In the genomic region with DNA sequence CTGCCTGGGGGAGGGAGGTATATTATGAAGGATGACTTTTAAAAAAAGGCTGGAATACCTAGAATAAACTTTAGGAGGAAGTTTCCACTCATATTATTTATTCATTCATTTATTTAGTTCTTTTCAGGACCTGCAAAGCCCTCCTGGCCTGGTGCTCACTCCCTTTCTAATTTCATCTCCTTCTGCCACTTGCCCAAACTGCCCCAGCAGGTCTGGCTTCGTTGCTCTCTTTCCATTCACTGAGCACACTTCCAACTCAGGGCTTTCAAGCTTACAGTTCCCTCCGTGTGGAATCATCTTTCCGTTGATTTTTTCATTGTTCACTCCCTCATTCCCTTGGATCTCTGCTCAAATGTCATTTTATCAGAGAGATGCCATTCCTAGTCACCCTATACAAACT, we compare ENCODE assay signal across 20 cellular contexts.
"Had no signal": no experiment of that assay in that cellular context is flagged by ENCODE, and none has a peak within 500 bp of the region (broad histone marks: within the 10 kb centered on the region; RNA-seq: fewer than 3 reads in every experiment).

No MANE protein-coding gene starts in this region.

- H3K27me3 ChIP-seq: colonic mucosa, sigmoid colon, vagina had no signal

- H3K4me2 ChIP-seq: smooth muscle cell had no signal

- H3K9me3 ChIP-seq: colonic mucosa, sigmoid colon, vagina had no signal

- H3K27me3 Mint-ChIP-seq: activated naive CD8-positive, alpha-beta T cell treated with anti-CD3 and anti-CD28 coated beads for 36 hours; stimulated activated memory B cell treated with anti-CD40 and anti-IgM and Interleukin-4, amounts not matched to agents 10 μg/mL and 1 μg/mL and 100 μg/mL, for 72 hours had no signal

- H3K36me3 ChIP-seq: colonic mucosa, sigmoid colon, vagina had no signal

- H3K4me3 Mint-ChIP-seq: activated CD8-positive, alpha-beta T cell treated with anti-CD3 and anti-CD28 coated beads, Interleukin-2, amount 10 ng/mL, durations not matched to agents 7 days and 5 days; activated naive CD8-positive, alpha-beta T cell treated with anti-CD3 and anti-CD28 coated beads for 36 hours; endodermal cell; stimulated activated memory B cell treated with anti-CD40 and anti-IgM and Interleukin-4, amounts not matched to agents 10 μg/mL and 1 μg/mL and 100 μg/mL, for 72 hours had no signal

- DNase-seq: activated CD4-positive, alpha-beta T cell treated with anti-CD3 and anti-CD28 coated beads for 1 hour; activated CD4-positive, alpha-beta T cell treated with anti-CD3 and anti-CD28 coated beads, Interleukin-2, amount 50 U/mL, for 1 hour; activated CD8-positive, alpha-beta T cell treated with anti-CD3 and anti-CD28 coated beads, Interleukin-2, amount 10 ng/mL, durations not matched to agents 7 days and 5 days; activated naive CD4-positive, alpha-beta T cell treated with Interleukin-2 at 50 U/mL for 16 hours; activated naive CD8-positive, alpha-beta T cell treated with anti-CD3 and anti-CD28 coated beads for 36 hours; activated T-cell treated with anti-CD3 and anti-CD28 coated beads, Interleukin-2, amount 50 U/mL, for 1 hour; colonic mucosa; endodermal cell; kidney; occipital lobe; posterior cingulate gyrus; sigmoid colon; stimulated activated CD4-positive, alpha-beta T cell treated with anti-CD3 and anti-CD28 coated beads, Interleukin-15, amount 100 ng/mL, for 24 hours; trophoblast cell had no signal

- H3K27ac Mint-ChIP-seq: activated CD8-positive, alpha-beta T cell treated with anti-CD3 and anti-CD28 coated beads, Interleukin-2, amount 10 ng/mL, durations not matched to agents 7 days and 5 days; activated naive CD8-positive, alpha-beta T cell treated with anti-CD3 and anti-CD28 coated beads for 36 hours; activated T-helper 2 cell treated with anti-CD3 and anti-CD28 coated beads, Interferon-gamma antibody, Interleukin-2, Interleukin-4, amounts not matched to agents 10 μg/mL and 5 μg/mL and 100 μg/mL, durations not matched to agents 14 hours and 24 hours and 36 hours; endodermal cell; stimulated activated memory B cell treated with anti-CD40 and anti-IgM and Interleukin-4, amounts not matched to agents 10 μg/mL and 1 μg/mL and 100 μg/mL, for 72 hours had no signal

- H3K4me1 Mint-ChIP-seq: activated naive CD8-positive, alpha-beta T cell treated with anti-CD3 and anti-CD28 coated beads for 36 hours; stimulated activated memory B cell treated with anti-CD40 and anti-IgM and Interleukin-4, amounts not matched to agents 10 μg/mL and 1 μg/mL and 100 μg/mL, for 72 hours had no signal

- H3K9me3 Mint-ChIP-seq: activated naive CD8-positive, alpha-beta T cell treated with anti-CD3 and anti-CD28 coated beads for 36 hours; activated T-helper 2 cell treated with anti-CD3 and anti-CD28 coated beads, Interferon-gamma antibody, Interleukin-2, Interleukin-4, amounts not matched to agents 10 μg/mL and 5 μg/mL and 100 μg/mL, durations not matched to agents 14 hours and 24 hours and 36 hours; stimulated activated memory B cell treated with anti-CD40 and anti-IgM and Interleukin-4, amounts not matched to agents 10 μg/mL and 1 μg/mL and 100 μg/mL, for 72 hours had no signal

- H3K27ac ChIP-seq: colonic mucosa, epithelial cell of prostate, sigmoid colon, vagina, VCaP had no signal

- H3K4me1 ChIP-seq: colonic mucosa, sigmoid colon, vagina had no signal

- H3K4me3 ChIP-seq: colonic mucosa, sigmoid colon, smooth muscle cell, vagina had no signal
